Comparison of ENCODE assay signal across 1 cellular context in the genomic region with DNA sequence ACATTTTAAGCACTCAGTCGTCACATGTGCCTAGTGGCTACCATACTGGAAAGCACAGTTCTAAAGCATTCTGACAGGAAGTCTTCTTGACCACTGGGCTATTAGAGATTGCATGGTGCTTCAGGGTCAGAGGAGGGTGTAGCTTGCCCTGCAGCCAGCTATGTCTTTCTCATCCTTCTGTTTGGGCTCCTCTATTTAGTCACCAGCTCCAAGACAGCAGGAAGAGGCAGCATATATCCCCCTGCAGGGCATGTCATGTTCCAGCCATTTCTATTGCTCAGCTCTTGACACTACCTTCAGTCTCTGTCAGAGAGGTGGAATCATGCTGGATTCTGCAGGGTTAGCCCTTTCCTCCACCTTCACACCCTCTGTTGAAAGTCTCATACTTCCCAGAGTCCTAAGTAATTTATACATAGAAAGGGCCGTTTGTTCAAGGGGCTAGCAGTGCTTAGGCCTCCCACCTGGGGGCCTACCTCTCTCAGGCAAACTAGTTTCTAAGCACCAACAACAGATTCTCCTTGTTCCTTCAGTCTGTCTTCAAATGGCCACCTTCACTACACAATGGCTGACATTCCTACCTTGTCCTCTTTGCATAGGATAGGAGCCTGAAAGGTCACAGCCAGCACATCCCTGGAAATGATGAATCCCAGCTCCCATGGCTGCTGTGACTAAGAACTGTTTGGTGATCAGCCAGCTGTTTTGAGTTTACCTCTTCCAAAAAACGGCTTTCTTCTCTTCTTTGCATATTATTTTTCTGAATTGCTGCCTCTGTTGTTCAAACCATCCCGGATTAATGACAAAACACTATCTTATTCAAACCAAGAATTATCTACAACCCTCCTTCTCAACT.
TF ChIP-seq lines count a peak whose summit lies in the region.

No MANE protein-coding gene starts in this region.

TF ChIP-seq in GM23338, 12 proteins besides CTCF, POLR2A, EP300 and RAD21:
- TF ChIP-seq, protein P1, sequence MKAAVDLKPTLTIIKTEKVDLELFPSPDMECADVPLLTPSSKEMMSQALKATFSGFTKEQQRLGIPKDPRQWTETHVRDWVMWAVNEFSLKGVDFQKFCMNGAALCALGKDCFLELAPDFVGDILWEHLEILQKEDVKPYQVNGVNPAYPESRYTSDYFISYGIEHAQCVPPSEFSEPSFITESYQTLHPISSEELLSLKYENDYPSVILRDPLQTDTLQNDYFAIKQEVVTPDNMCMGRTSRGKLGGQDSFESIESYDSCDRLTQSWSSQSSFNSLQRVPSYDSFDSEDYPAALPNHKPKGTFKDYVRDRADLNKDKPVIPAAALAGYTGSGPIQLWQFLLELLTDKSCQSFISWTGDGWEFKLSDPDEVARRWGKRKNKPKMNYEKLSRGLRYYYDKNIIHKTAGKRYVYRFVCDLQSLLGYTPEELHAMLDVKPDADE (IDR thresholded peaks at IDR 0.05) = no peak
- no peak for TF ChIP-seq EZH2 (IDR thresholded peaks at IDR 0.05; ENCODE audit: low read depth, unreplicated experiment)
- TF ChIP-seq EZH2phosphoT487 (IDR thresholded peaks at IDR 0.05; ENCODE audit: unreplicated experiment) = no peak
- no peak for TF ChIP-seq ZNF114 (CRISPR knock-in tag; IDR thresholded peaks at IDR 0.05)
- no peak for TF ChIP-seq NANOG (IDR thresholded peaks at IDR 0.05; ENCODE audit: borderline replicate concordance)
- no peak for TF ChIP-seq CREB1 (CRISPR knock-in tag; IDR thresholded peaks at IDR 0.05; ENCODE audit: low read depth)
- TF ChIP-seq JUNB (IDR thresholded peaks at IDR 0.05; ENCODE audit: unreplicated experiment) = no peak
- TF ChIP-seq STAT1 (IDR thresholded peaks at IDR 0.05; ENCODE audit: unreplicated experiment) = no peak
- TF ChIP-seq, protein P2, sequence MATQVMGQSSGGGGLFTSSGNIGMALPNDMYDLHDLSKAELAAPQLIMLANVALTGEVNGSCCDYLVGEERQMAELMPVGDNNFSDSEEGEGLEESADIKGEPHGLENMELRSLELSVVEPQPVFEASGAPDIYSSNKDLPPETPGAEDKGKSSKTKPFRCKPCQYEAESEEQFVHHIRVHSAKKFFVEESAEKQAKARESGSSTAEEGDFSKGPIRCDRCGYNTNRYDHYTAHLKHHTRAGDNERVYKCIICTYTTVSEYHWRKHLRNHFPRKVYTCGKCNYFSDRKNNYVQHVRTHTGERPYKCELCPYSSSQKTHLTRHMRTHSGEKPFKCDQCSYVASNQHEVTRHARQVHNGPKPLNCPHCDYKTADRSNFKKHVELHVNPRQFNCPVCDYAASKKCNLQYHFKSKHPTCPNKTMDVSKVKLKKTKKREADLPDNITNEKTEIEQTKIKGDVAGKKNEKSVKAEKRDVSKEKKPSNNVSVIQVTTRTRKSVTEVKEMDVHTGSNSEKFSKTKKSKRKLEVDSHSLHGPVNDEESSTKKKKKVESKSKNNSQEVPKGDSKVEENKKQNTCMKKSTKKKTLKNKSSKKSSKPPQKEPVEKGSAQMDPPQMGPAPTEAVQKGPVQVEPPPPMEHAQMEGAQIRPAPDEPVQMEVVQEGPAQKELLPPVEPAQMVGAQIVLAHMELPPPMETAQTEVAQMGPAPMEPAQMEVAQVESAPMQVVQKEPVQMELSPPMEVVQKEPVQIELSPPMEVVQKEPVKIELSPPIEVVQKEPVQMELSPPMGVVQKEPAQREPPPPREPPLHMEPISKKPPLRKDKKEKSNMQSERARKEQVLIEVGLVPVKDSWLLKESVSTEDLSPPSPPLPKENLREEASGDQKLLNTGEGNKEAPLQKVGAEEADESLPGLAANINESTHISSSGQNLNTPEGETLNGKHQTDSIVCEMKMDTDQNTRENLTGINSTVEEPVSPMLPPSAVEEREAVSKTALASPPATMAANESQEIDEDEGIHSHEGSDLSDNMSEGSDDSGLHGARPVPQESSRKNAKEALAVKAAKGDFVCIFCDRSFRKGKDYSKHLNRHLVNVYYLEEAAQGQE (IDR thresholded peaks at IDR 0.05; ENCODE audit: unreplicated experiment) = no peak
- TF ChIP-seq ZNF331 (CRISPR knock-in tag; IDR thresholded peaks at IDR 0.05; ENCODE audit: low read depth) = no peak
- TF ChIP-seq, protein P3, sequence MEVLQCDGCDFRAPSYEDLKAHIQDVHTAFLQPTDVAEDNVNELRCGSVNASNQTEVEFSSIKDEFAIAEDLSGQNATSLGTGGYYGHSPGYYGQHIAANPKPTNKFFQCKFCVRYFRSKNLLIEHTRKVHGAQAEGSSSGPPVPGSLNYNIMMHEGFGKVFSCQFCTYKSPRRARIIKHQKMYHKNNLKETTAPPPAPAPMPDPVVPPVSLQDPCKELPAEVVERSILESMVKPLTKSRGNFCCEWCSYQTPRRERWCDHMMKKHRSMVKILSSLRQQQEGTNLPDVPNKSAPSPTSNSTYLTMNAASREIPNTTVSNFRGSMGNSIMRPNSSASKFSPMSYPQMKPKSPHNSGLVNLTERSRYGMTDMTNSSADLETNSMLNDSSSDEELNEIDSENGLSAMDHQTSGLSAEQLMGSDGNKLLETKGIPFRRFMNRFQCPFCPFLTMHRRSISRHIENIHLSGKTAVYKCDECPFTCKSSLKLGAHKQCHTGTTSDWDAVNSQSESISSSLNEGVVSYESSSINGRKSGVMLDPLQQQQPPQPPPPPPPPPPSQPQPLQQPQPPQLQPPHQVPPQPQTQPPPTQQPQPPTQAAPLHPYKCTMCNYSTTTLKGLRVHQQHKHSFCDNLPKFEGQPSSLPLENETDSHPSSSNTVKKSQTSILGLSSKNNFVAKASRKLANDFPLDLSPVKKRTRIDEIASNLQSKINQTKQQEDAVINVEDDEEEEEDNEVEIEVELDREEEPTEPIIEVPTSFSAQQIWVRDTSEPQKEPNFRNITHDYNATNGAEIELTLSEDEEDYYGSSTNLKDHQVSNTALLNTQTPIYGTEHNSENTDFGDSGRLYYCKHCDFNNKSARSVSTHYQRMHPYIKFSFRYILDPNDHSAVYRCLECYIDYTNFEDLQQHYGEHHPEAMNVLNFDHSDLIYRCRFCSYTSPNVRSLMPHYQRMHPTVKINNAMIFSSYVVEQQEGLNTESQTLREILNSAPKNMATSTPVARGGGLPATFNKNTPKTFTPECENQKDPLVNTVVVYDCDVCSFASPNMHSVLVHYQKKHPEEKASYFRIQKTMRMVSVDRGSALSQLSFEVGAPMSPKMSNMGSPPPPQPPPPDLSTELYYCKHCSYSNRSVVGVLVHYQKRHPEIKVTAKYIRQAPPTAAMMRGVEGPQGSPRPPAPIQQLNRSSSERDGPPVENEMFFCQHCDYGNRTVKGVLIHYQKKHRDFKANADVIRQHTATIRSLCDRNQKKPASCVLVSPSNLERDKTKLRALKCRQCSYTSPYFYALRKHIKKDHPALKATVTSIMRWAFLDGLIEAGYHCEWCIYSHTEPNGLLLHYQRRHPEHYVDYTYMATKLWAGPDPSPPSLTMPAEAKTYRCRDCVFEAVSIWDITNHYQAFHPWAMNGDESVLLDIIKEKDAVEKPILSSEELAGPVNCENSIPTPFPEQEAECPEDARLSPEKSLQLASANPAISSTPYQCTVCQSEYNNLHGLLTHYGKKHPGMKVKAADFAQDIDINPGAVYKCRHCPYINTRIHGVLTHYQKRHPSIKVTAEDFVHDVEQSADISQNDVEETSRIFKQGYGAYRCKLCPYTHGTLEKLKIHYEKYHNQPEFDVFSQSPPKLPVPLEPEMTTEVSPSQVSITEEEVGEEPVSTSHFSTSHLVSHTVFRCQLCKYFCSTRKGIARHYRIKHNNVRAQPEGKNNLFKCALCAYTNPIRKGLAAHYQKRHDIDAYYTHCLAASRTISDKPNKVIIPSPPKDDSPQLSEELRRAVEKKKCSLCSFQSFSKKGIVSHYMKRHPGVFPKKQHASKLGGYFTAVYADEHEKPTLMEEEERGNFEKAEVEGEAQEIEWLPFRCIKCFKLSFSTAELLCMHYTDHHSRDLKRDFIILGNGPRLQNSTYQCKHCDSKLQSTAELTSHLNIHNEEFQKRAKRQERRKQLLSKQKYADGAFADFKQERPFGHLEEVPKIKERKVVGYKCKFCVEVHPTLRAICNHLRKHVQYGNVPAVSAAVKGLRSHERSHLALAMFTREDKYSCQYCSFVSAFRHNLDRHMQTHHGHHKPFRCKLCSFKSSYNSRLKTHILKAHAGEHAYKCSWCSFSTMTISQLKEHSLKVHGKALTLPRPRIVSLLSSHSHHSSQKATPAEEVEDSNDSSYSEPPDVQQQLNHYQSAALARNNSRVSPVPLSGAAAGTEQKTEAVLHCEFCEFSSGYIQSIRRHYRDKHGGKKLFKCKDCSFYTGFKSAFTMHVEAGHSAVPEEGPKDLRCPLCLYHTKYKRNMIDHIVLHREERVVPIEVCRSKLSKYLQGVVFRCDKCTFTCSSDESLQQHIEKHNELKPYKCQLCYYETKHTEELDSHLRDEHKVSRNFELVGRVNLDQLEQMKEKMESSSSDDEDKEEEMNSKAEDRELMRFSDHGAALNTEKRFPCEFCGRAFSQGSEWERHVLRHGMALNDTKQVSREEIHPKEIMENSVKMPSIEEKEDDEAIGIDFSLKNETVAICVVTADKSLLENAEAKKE (CRISPR knock-in tag; IDR thresholded peaks at IDR 0.05) = no peak
- TF ChIP-seq POLR2AphosphoS5 (IDR thresholded peaks at IDR 0.05; ENCODE audit: low read depth) = no peak
TF ChIP-seq in GM23338: peak in this region for 0.
